In the genomic region with DNA sequence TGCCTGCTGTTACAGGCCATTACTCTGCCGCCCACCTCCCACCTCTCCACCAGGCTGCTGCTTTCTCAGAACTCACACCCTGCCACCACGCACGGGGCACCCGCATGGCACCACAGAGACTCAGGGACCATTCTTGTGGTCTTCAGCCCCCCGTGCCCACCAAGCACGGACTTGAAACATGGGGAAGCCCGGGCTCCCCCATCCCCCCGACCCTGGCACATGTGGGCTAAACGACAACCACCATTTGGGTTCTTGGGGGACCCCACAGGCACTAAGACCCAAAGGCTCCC, we compare ENCODE assay signal across 26 cellular contexts. TPM values are rescaled to one million over a fixed set of nuclear protein-coding genes. Genes with fewer than 3 reads are reported as not detected.
A peak's percentile ranks its signal among the peaks of the same experiment; 100 is the strongest.
DNase-seq lines count a peak whose midpoint lies in the region; ATAC-seq, FAIRE-seq and TF ChIP-seq lines count a peak whose summit lies in the region.
"Had no signal": no experiment of that assay in that cellular context is flagged by ENCODE, and none has a peak within 500 bp of the region (broad histone marks: within the 10 kb centered on the region; RNA-seq: fewer than 3 reads in every experiment).

No MANE protein-coding gene starts in this region.

- H3K27me3 ChIP-seq in SK-N-SH (ENCODE audit: insufficient read depth) (no peaks in the 10 kb centered on the region), K562 (ENCODE audit: control insufficient read depth in 2 of 2, insufficient read depth in 2 of 2, low read length in 2 of 2) (no peaks in the 10 kb centered on the region)
- H3K27me3 ChIP-seq: BLaER1 treated with 17β-estradiol and CSF1 and Interleukin-3, amounts not matched to agents 10 nM and 100 nM had no signal

- FAIRE-seq in K562 (lab: Jason Lieb, UNC), result no peak
- FAIRE-seq in kidney (lab: Jason Lieb, UNC), result no peak
- FAIRE-seq: A204.1, D721Med, GM12878, GM19239 had no signal

- no peak for TF ChIP-seq RAD21 in SK-N-SH (IDR thresholded peaks at IDR 0.05; ENCODE audit: low read length)
- no peak for TF ChIP-seq RAD21 in K562 (CRISPR knock-in tag; conservative IDR thresholded peaks at IDR 0.05 in 1 of 2, IDR thresholded peaks at IDR 0.05 in 1 of 2)

- no TSS peak for BruUV-seq in K562 (replicated peaks; lab: Mats Ljungman, UMichigan)

- peaks cover 19% of the 10 kb centered on the region for H3K4me1 Mint-ChIP-seq in stimulated activated effector memory CD8-positive, alpha-beta T cell treated with anti-CD3 and anti-CD28 coated beads, Interleukin-12 subunit alpha, Interleukin-12 subunit beta, amount 100 ng/mL, for 72 hours

- TF ChIP-seq CTCF in SK-N-SH (IDR thresholded peaks at IDR 0.05) (no peak), K562 (IDR thresholded peaks at IDR 0.05 in 2 of 3, conservative IDR thresholded peaks at IDR 0.05 in 1 of 3; ENCODE audit: insufficient read depth in 2 of 3, low read depth in 1 of 3, low read length in 3 of 3) (no peak), kidney (IDR thresholded peaks at IDR 0.05; ENCODE audit: borderline replicate concordance, extremely low read depth, insufficient read depth) (no peak)

- intact Hi-C loops in K562 (cut with micrococcal nuclease) (no loop called here), kidney (cut with DNase I) (no loop called here)

- no peak overlapping the region for H3K4me2 ChIP-seq in SK-N-SH
- H3K4me2 ChIP-seq in K562 (ENCODE audit: insufficient read depth, low read length), result no peak overlapping the region
- H3K4me2 ChIP-seq: BLaER1 treated with 17β-estradiol and CSF1 and Interleukin-3, amounts not matched to agents 10 nM and 100 nM had no signal

- in situ Hi-C loops in K562 (cut with MboI), result no loop called here

- H3K9me3 Mint-ChIP-seq in stimulated activated effector memory CD8-positive, alpha-beta T cell treated with anti-CD3 and anti-CD28 coated beads, Interleukin-12 subunit alpha, Interleukin-12 subunit beta, amount 100 ng/mL, for 72 hours, result no peaks in the 10 kb centered on the region
- H3K9me3 Mint-ChIP-seq: CD14-positive monocyte; CD4-positive, alpha-beta T cell; CD8-positive, alpha-beta memory T cell; H9; HFFc6 had no signal

- H3K9ac ChIP-seq in SK-N-SH (no peak overlapping the region), K562 (ENCODE audit: insufficient read depth in 1 of 2, low read depth in 2 of 2, low read length in 2 of 2) (no peak overlapping the region; a peak in 1 of 4 replicates), kidney (ENCODE audit: low read length in 2 of 2) (no peak overlapping the region)
- H3K9ac ChIP-seq: BLaER1 treated with 17β-estradiol and CSF1 and Interleukin-3, amounts not matched to agents 10 nM and 100 nM; GM23248 had no signal

- H3K27ac ChIP-seq in SK-N-SH (ENCODE audit: low read depth in 2 of 2, low read length in 1 of 2), result no peak overlapping the region
- H3K27ac ChIP-seq in K562 (ENCODE audit: extremely low read depth, low read depth, low read length), result no peak overlapping the region
- no peak overlapping the region for H3K27ac ChIP-seq in kidney (ENCODE audit: low read depth in 2 of 2, low read length in 2 of 2)
- H3K27ac ChIP-seq: 22Rv1; BLaER1 treated with 17β-estradiol and CSF1 and Interleukin-3, amounts not matched to agents 10 nM and 100 nM; GM23248 had no signal

- no peak overlapping the region for H2AFZ ChIP-seq in SK-N-SH (ENCODE audit: low read depth)
- H2AFZ ChIP-seq in K562 (ENCODE audit: low read depth, low read length), result no peak overlapping the region
- H2AFZ ChIP-seq: GM23248 had no signal

- H3F3A ChIP-seq in SK-N-SH (replicated peaks; ENCODE audit: insufficient read depth), result no peaks in the 10 kb centered on the region

- H3K27ac Mint-ChIP-seq in stimulated activated effector memory CD8-positive, alpha-beta T cell treated with anti-CD3 and anti-CD28 coated beads, Interleukin-12 subunit alpha, Interleukin-12 subunit beta, amount 100 ng/mL, for 72 hours, result peak overlapping the region; percentile 23
- H3K27ac Mint-ChIP-seq: B cell; CD4-positive, alpha-beta T cell; CD8-positive, alpha-beta memory T cell; H9; HFFc6 had no signal

- no peaks in the 10 kb centered on the region for H4K20me1 ChIP-seq in SK-N-SH (ENCODE audit: insufficient read depth)
- no peaks in the 10 kb centered on the region; the same call in 1 of the 2 replicates for H4K20me1 ChIP-seq in K562 (replicated peaks; ENCODE audit: control insufficient read depth, insufficient read depth, low read length)

- peaks cover 0 to 9% of the 10 kb centered on the region in 2 experiments; a peak in 1 of 4 replicates for H3K4me1 ChIP-seq in SK-N-SH (ENCODE audit: control insufficient read depth in 1 of 2, insufficient read depth in 2 of 2, low read depth in 1 of 2, low read length in 1 of 2)
- peaks cover 6 to 40% of the 10 kb centered on the region in 2 experiments for H3K4me1 ChIP-seq in K562 (replicated peaks in 1 of 2; ENCODE audit: control insufficient read depth in 2 of 2, insufficient read depth in 2 of 2, low read length in 2 of 2)
- H3K4me1 ChIP-seq in kidney (ENCODE audit: control insufficient read depth in 1 of 2, insufficient read depth in 1 of 2, low read depth in 1 of 2, low read length in 2 of 2), result peaks cover 6 to 8% of the 10 kb centered on the region in 2 donors

- TF ChIP-seq EP300 in SK-N-SH (IDR thresholded peaks at IDR 0.05; ENCODE audit: borderline replicate concordance in 1 of 2, low read depth in 1 of 2, low read length in 1 of 2) (no peak), K562 (IDR thresholded peaks at IDR 0.05; ENCODE audit: low read length) (no peak)

- no peak for ATAC-seq in SK-N-SH treated with all-trans-retinoic acid at 6 μM for 48 hours
- ATAC-seq in K562, result no peak
- no peak for ATAC-seq in stimulated activated effector memory CD8-positive, alpha-beta T cell treated with anti-CD3 and anti-CD28 coated beads, Interleukin-12 subunit alpha, Interleukin-12 subunit beta, amount 100 ng/mL, for 72 hours
- ATAC-seq: GM12878, HCT116 had no signal

- peaks cover 99% of the 10 kb centered on the region for H3K36me3 Mint-ChIP-seq in stimulated activated effector memory CD8-positive, alpha-beta T cell treated with anti-CD3 and anti-CD28 coated beads, Interleukin-12 subunit alpha, Interleukin-12 subunit beta, amount 100 ng/mL, for 72 hours

- H3K36me3 ChIP-seq in SK-N-SH (replicated peaks in 1 of 2; ENCODE audit: control insufficient read depth in 1 of 2, insufficient read depth in 2 of 2, low read length in 1 of 2) (peaks cover 9 to 90% of the 10 kb centered on the region in 2 experiments), K562 (ENCODE audit: control insufficient read depth, insufficient read depth, low read length) (peaks cover 97% of the 10 kb centered on the region; the same call in 2 of the 3 replicates), kidney (ENCODE audit: control insufficient read depth in 1 of 2, insufficient read depth in 2 of 2, low read length in 2 of 2) (peaks cover 63 to 89% of the 10 kb centered on the region in 2 donors)

- H3K4me3 ChIP-seq in SK-N-SH (ENCODE audit: low read depth in 2 of 2, low read length in 1 of 2) (no peak overlapping the region), K562 (no peak overlapping the region), kidney (ENCODE audit: low read length in 2 of 2) (no peak overlapping the region)
- H3K4me3 ChIP-seq: BLaER1 treated with 17β-estradiol and CSF1 and Interleukin-3, amounts not matched to agents 10 nM and 100 nM; GM12878; GM23248 had no signal

- POLR2A ChIA-PET in SK-N-SH (lab: Yijun Ruan, JAX), result no interaction called here
- POLR2A ChIA-PET in K562 (lab: Yijun Ruan, JAX), result no interaction called here

- no peaks in the 10 kb centered on the region for H3K9me2 ChIP-seq in SK-N-SH

- H3K9me3 ChIP-seq in SK-N-SH (no peaks in the 10 kb centered on the region), K562 (replicated peaks; ENCODE audit: control insufficient read depth, insufficient read depth, low read depth, low read length) (no peaks in the 10 kb centered on the region), kidney (ENCODE audit: control insufficient read depth in 1 of 2, low read length in 2 of 2) (no peaks in the 10 kb centered on the region)
- H3K9me3 ChIP-seq: BLaER1 treated with 17β-estradiol and CSF1 and Interleukin-3, amounts not matched to agents 10 nM and 100 nM had no signal

- H3K9me1 ChIP-seq in K562 (ENCODE audit: control insufficient read depth, insufficient read depth, low read length), result no peaks in the 10 kb centered on the region

- CTCF ChIA-PET in SK-N-SH (lab: Yijun Ruan, JAX) (no interaction called here), K562 (lab: Yijun Ruan, JAX; ENCODE audit: low intra/inter-chr PET ratio) (no interaction called here)

- H3K4me3 Mint-ChIP-seq in stimulated activated effector memory CD8-positive, alpha-beta T cell treated with anti-CD3 and anti-CD28 coated beads, Interleukin-12 subunit alpha, Interleukin-12 subunit beta, amount 100 ng/mL, for 72 hours, result no peak overlapping the region
- H3K4me3 Mint-ChIP-seq: B cell; CD14-positive monocyte; CD4-positive, alpha-beta T cell; H9; HFFc6 had no signal

- WGBS in SK-N-SH (ENCODE audit: low lambda C conversion rate), result 96% methylated on average over 9 of the region's 9 CpGs
- 89% methylated on average over 4 of the region's 9 CpGs for WGBS in K562 (ENCODE audit: insufficient coverage, low coverage, missing lambda C conversion rate)

- peak; percentile 20 for DNase-seq in SK-N-SH
- no peak for DNase-seq in K562 (ENCODE audit: extremely low read depth in 1 of 4, low spot score in 3 of 4)
- DNase-seq in kidney, result peak; percentile 62
- no peak for DNase-seq in stimulated activated effector memory CD8-positive, alpha-beta T cell treated with anti-CD3 and anti-CD28 coated beads, Interleukin-12 subunit alpha, Interleukin-12 subunit beta, amount 100 ng/mL, for 72 hours (ENCODE audit: low spot score in 2 of 2)
- no peak for DNase-seq in middle frontal gyrus (ENCODE audit: extremely low spot score, low spot score)
- DNase-seq in NCI-H774 (lab: John Stamatoyannopoulos, UW), result no peak
- no peak for DNase-seq in activated T-cell treated with anti-CD3 and anti-CD28 coated beads for 4 hours
- DNase-seq: CD4-positive, alpha-beta T cell; CD8-positive, alpha-beta memory T cell; DMS 273 treated with DMSO at 0.1 percent for 48 hours; DMS79; EL; GDM1; GM23248; H9; HFFc6 had no signal

- no peak for TF ChIP-seq POLR2A in K562 (conservative IDR thresholded peaks at IDR 0.05)

- no peaks in the 10 kb centered on the region for H3K79me2 ChIP-seq in SK-N-SH (ENCODE audit: insufficient read depth)
- H3K79me2 ChIP-seq in K562 (ENCODE audit: control insufficient read depth, insufficient read depth, low read length), result no peaks in the 10 kb centered on the region; the same call in 2 of the 3 replicates

RNA-seq across cellular contexts. Expression of gene TINCR, which starts 23.1 kb away (rescaled TPM):
- polyA plus RNA-seq in SK-N-SH (2012; rRNA removed) (0.02 and 0.03 TPM in 2 replicates), K562 (2011; rRNA removed) (0.11 and 0.32 TPM in 2 replicates), K562 (2014; fragmentation: Illumina TruSeq; extraction: Trizol) (0.10 and 0.21 TPM in 2 replicates), K562 (2014; fragmentation: Nextera tagmentation; extraction: Ambion mirVana) (under 1 TPM; 0.03 to 0.10 TPM), K562 (2014; rRNA removed) (0.03 and 0.19 TPM in 2 replicates), kidney (ENCODE audit: insufficient read depth, low read depth, low replicate concordance) (2.2 TPM)
- polyA plus RNA-seq in SK-N-SH (2012; cell fraction: cytosol; rRNA removed), result 0.03 and 0.07 TPM in 2 replicates
- 0.11 and 0.12 TPM in 2 replicates for polyA plus RNA-seq in SK-N-SH (2012; cell fraction: nucleus; rRNA removed)
- total RNA-seq in K562 (2011; cell fraction: chromatin; rRNA removed; ENCODE audit: low replicate concordance), result 1.7 and 1.9 TPM in 2 replicates
- 0.66 and 0.67 TPM in 2 replicates for total RNA-seq in K562 (2011; cell fraction: nucleolus; rRNA removed)
- total RNA-seq in K562 (2011; cell fraction: nucleoplasm; rRNA removed), result 1.1 and 1.5 TPM in 2 replicates
- total RNA-seq in K562 (2014; rRNA removed) (0.08 TPM in 1 of 2 replicates, not detected in the other), K562 (2014; rRNA removed; fragmentation: Illumina TruSeq; extraction: Trizol) (0.06 and 0.07 TPM in 2 replicates), K562 (2015; rRNA removed; fragmentation: Illumina TruSeq; extraction: Trizol) (0.07 TPM in 1 of 2 replicates, not detected in the other), K562 (2021) (0.13 and 0.24 TPM in 2 replicates), kidney (0.94 TPM)
- 0.06 and 0.24 TPM in 2 replicates for polyA plus RNA-seq in K562 (2011; cell fraction: cytosol; rRNA removed)
- 0.58 and 0.90 TPM in 2 replicates for polyA plus RNA-seq in K562 (2011; cell fraction: nucleus; rRNA removed)
- 0.20 and 0.36 TPM in 2 replicates for polyA plus RNA-seq in K562 (2012)
- 0.33 TPM in 1 of 2 replicates, not detected in the other for polyA minus RNA-seq in K562 (2011; rRNA and poly(A)+ RNA removed)
- polyA minus RNA-seq in K562 (2011; cell fraction: cytosol; rRNA and poly(A)+ RNA removed), result not detected in 2 replicates
- 0.11 and 0.13 TPM in 2 replicates for polyA minus RNA-seq in K562 (2011; cell fraction: nucleus; rRNA and poly(A)+ RNA removed)
- polyA plus RNA-seq: CD14-positive monocyte, GM23248 had no signal

RNA-seq across cellular contexts. Expression of gene SAFB2, which starts 31.8 kb away (rescaled TPM):
- polyA plus RNA-seq in SK-N-SH (2012; rRNA removed) (20.3 and 37.7 TPM in 2 replicates), K562 (2011; rRNA removed) (21.2 and 31.1 TPM in 2 replicates), K562 (2014; fragmentation: Illumina TruSeq; extraction: Trizol) (42.3 and 54.8 TPM in 2 replicates), K562 (2014; fragmentation: Nextera tagmentation; extraction: Ambion mirVana) (1 to 10 TPM; 4.5 to 6.9 TPM), K562 (2014; rRNA removed) (63.2 and 65.0 TPM in 2 replicates), kidney (ENCODE audit: insufficient read depth, low read depth, low replicate concordance) (67.1 TPM)
- 20.4 and 21.6 TPM in 2 replicates for polyA plus RNA-seq in SK-N-SH (2012; cell fraction: cytosol; rRNA removed)
- 84.9 and 120 TPM in 2 replicates for polyA plus RNA-seq in SK-N-SH (2012; cell fraction: nucleus; rRNA removed)
- 394 and 516 TPM in 2 replicates for total RNA-seq in K562 (2011; cell fraction: chromatin; rRNA removed; ENCODE audit: low replicate concordance)
- 127 TPM in 2 replicates for total RNA-seq in K562 (2011; cell fraction: nucleolus; rRNA removed)
- total RNA-seq in K562 (2011; cell fraction: nucleoplasm; rRNA removed), result 218 and 238 TPM in 2 replicates
- total RNA-seq in K562 (2014; rRNA removed) (56.1 and 74.0 TPM in 2 replicates), K562 (2014; rRNA removed; fragmentation: Illumina TruSeq; extraction: Trizol) (45.7 and 45.8 TPM in 2 replicates), K562 (2015; rRNA removed; fragmentation: Illumina TruSeq; extraction: Trizol) (45.6 and 47.3 TPM in 2 replicates), K562 (2021) (91.5 and 103 TPM in 2 replicates), kidney (113 TPM)
- 10.8 and 27.9 TPM in 2 replicates for polyA plus RNA-seq in K562 (2011; cell fraction: cytosol; rRNA removed)
- 159 and 167 TPM in 2 replicates for polyA plus RNA-seq in K562 (2011; cell fraction: nucleus; rRNA removed)
- 33.0 and 49.7 TPM in 2 replicates for polyA plus RNA-seq in K562 (2012)
- polyA minus RNA-seq in K562 (2011; rRNA and poly(A)+ RNA removed), result 59.2 and 75.0 TPM in 2 replicates
- polyA minus RNA-seq in K562 (2011; cell fraction: cytosol; rRNA and poly(A)+ RNA removed), result 28.9 and 29.3 TPM in 2 replicates
- polyA minus RNA-seq in K562 (2011; cell fraction: nucleus; rRNA and poly(A)+ RNA removed), result 56.3 and 123 TPM in 2 replicates

RNA-seq across cellular contexts. Expression of gene SAFB, which starts 32.1 kb away (rescaled TPM):
- 44.4 and 90.0 TPM in 2 replicates for polyA plus RNA-seq in SK-N-SH (2012; rRNA removed)
- 43.3 and 43.5 TPM in 2 replicates for polyA plus RNA-seq in SK-N-SH (2012; cell fraction: cytosol; rRNA removed)
- 157 and 489 TPM in 2 replicates for polyA plus RNA-seq in SK-N-SH (2012; cell fraction: nucleus; rRNA removed)
- total RNA-seq in K562 (2011; cell fraction: chromatin; rRNA removed; ENCODE audit: low replicate concordance), result 319 and 366 TPM in 2 replicates
- total RNA-seq in K562 (2011; cell fraction: nucleolus; rRNA removed), result 147 and 156 TPM in 2 replicates
- total RNA-seq in K562 (2011; cell fraction: nucleoplasm; rRNA removed), result 205 and 219 TPM in 2 replicates
- 93.3 and 124 TPM in 2 replicates for total RNA-seq in K562 (2014; rRNA removed)
- total RNA-seq in K562 (2014; rRNA removed; fragmentation: Illumina TruSeq; extraction: Trizol), result 62.5 and 67.0 TPM in 2 replicates
- 83.1 and 84.6 TPM in 2 replicates for total RNA-seq in K562 (2015; rRNA removed; fragmentation: Illumina TruSeq; extraction: Trizol)
- 122 and 151 TPM in 2 replicates for total RNA-seq in K562 (2021)
- polyA plus RNA-seq in K562 (2011; rRNA removed), result 37.6 and 39.2 TPM in 2 replicates
- 39.3 and 75.4 TPM in 2 replicates for polyA plus RNA-seq in K562 (2011; cell fraction: cytosol; rRNA removed)
- 116 and 141 TPM in 2 replicates for polyA plus RNA-seq in K562 (2011; cell fraction: nucleus; rRNA removed)
- 59.6 and 99.1 TPM in 2 replicates for polyA plus RNA-seq in K562 (2012)
- polyA plus RNA-seq in K562 (2014; fragmentation: Illumina TruSeq; extraction: Trizol), result 87.3 and 93.8 TPM in 2 replicates
- 1 to 10 TPM; 1.1 to 1.8 TPM for polyA plus RNA-seq in K562 (2014; fragmentation: Nextera tagmentation; extraction: Ambion mirVana)
- 124 and 127 TPM in 2 replicates for polyA plus RNA-seq in K562 (2014; rRNA removed)
- 66.5 and 72.2 TPM in 2 replicates for polyA minus RNA-seq in K562 (2011; rRNA and poly(A)+ RNA removed)
- polyA minus RNA-seq in K562 (2011; cell fraction: cytosol; rRNA and poly(A)+ RNA removed), result 43.8 and 74.9 TPM in 2 replicates
- polyA minus RNA-seq in K562 (2011; cell fraction: nucleus; rRNA and poly(A)+ RNA removed), result 75.3 and 109 TPM in 2 replicates
- 88.6 TPM for total RNA-seq in kidney
- 35.0 TPM for polyA plus RNA-seq in kidney (ENCODE audit: insufficient read depth, low read depth, low replicate concordance)

Comparison
In these comparisons a context has a peak if more than half of its experiments do, and no peak if none do; other contexts are left out.
1. DNase-seq: peak in SK-N-SH (single experiment) and kidney (single experiment); none in K562 (0 of 4), stimulated activated effector memory CD8-positive, alpha-beta T cell treated with anti-CD3 and anti-CD28 coated beads, Interleukin-12 subunit alpha, Interleukin-12 subunit beta, amount 100 ng/mL, for 72 hours (0 of 2), middle frontal gyrus (single experiment), NCI-H774 (single experiment) and activated T-cell treated with anti-CD3 and anti-CD28 coated beads for 4 hours (single experiment).